In genomic region chr1:212465311-212465710, GRCh38 we compare ENCODE assay signal across 19 cellular contexts. TPM values are rescaled to one million over a fixed set of nuclear protein-coding genes. Genes with fewer than 3 reads are reported as not detected.
A peak's percentile ranks its signal among the peaks of the same experiment; 100 is the strongest.
DNase-seq lines count a peak whose midpoint lies in the region; ATAC-seq and TF ChIP-seq lines count a peak whose summit lies in the region.
"Had no signal": no experiment of that assay in that cellular context is flagged by ENCODE, and none has a peak within 500 bp of the region (broad histone marks: within the 10 kb centered on the region; RNA-seq: fewer than 3 reads in every experiment).

No MANE protein-coding gene starts in this region.

- H3K9me1 ChIP-seq in IMR-90 (ENCODE audit: insufficient read depth, low read length), result peaks cover 4% of the 10 kb centered on the region; the same call in 1 of the 2 replicates

- H2AFZ ChIP-seq in IMR-90 (replicated peaks; ENCODE audit: low read length, poor library complexity), result peak overlapping the region; percentile 8

- no peak for TF ChIP-seq POLR2A in IMR-90 (IDR thresholded peaks at IDR 0.05; ENCODE audit: low read depth, low read length)
- TF ChIP-seq POLR2A in spleen (IDR thresholded peaks at IDR 0.05), result no peak
- TF ChIP-seq POLR2A in lower leg skin (IDR thresholded peaks at IDR 0.05), result no peak
- no peak for TF ChIP-seq POLR2A in testis (IDR thresholded peaks at IDR 0.05)
- no peak for TF ChIP-seq POLR2A in gastroesophageal sphincter (IDR thresholded peaks at IDR 0.05)

- H3K9ac ChIP-seq in IMR-90 (ENCODE audit: low read depth, low read length) (no peak overlapping the region), mesendoderm (ENCODE audit: low read length) (no peak overlapping the region)

- DNase-seq in IMR-90 (no peak), chondrocyte (ENCODE audit: low spot score) (peak; percentile 76), mesendoderm (no peak), spleen (peak; percentile 33), lower leg skin (ENCODE audit: low spot score in 2 of 2) (no peak), testis (no peak)
- DNase-seq: C1 segment of cervical spinal cord; Calu3; CD8-positive, alpha-beta T cell; DMS153; GOT3; NCI-H1417 treated with DMSO at 0.1 percent for 48 hours; NCI-H1930; SHP77 treated with DMSO at 0.1 percent for 48 hours had no signal

- TF ChIP-seq RAD21 in IMR-90 (IDR thresholded peaks at IDR 0.05; ENCODE audit: low read length), result no peak

- H3K23ac ChIP-seq in IMR-90 (ENCODE audit: low read depth, low read length) (no peak overlapping the region), mesendoderm (ENCODE audit: low read length) (no peak overlapping the region)

- no peaks in the 10 kb centered on the region for H3K9me3 Mint-ChIP-seq in chondrocyte (ENCODE audit: low read depth)
- H3K9me3 Mint-ChIP-seq: CD8-positive, alpha-beta T cell had no signal

- no peaks in the 10 kb centered on the region for H3K27me3 Mint-ChIP-seq in chondrocyte (ENCODE audit: low read depth)

- H3K27ac Mint-ChIP-seq in chondrocyte (ENCODE audit: unreplicated experiment), result no peak overlapping the region
- H3K27ac Mint-ChIP-seq: CD8-positive, alpha-beta T cell; IgD-negative memory B cell had no signal

- POLR2A ChIA-PET in IMR-90 (lab: Charles Lee; ENCODE audit: unreplicated experiment), result no interaction called here

- no peak overlapping the region for H2AK9ac ChIP-seq in IMR-90 (replicated peaks; ENCODE audit: low read depth, low read length, poor library complexity)

- ATAC-seq in IMR-90 (ENCODE audit: low read depth), result no peak
- no peak for ATAC-seq in gastroesophageal sphincter
- ATAC-seq: CD8-positive, alpha-beta T cell; HCT116 had no signal

- H3K27ac ChIP-seq in IMR-90 (ENCODE audit: insufficient read depth, low read length), result no peak overlapping the region
- no peak overlapping the region for H3K27ac ChIP-seq in mesendoderm (ENCODE audit: low read depth, low read length)
- no peak overlapping the region for H3K27ac ChIP-seq in spleen
- no peak overlapping the region for H3K27ac ChIP-seq in testis
- H3K27ac ChIP-seq in gastroesophageal sphincter, result no peak overlapping the region
- H3K27ac ChIP-seq: RWPE1, SK-N-MC had no signal

- no peak overlapping the region for H3K18ac ChIP-seq in IMR-90 (ENCODE audit: low read depth, low read length)
- H3K18ac ChIP-seq in mesendoderm (ENCODE audit: low read length), result no peak overlapping the region

- H2BK120ac ChIP-seq in IMR-90 (ENCODE audit: low read depth, low read length), result no peak overlapping the region
- no peak overlapping the region for H2BK120ac ChIP-seq in mesendoderm (ENCODE audit: low read depth, low read length)

- H2AK5ac ChIP-seq in IMR-90 (ENCODE audit: low read depth, low read length) (peak overlapping the region; percentile 32; the same call in 1 of the 2 replicates), mesendoderm (ENCODE audit: low read length) (no peak overlapping the region)

- no peak overlapping the region for H4K91ac ChIP-seq in IMR-90 (ENCODE audit: insufficient read depth, low read depth, low read length)

- H4K20me1 ChIP-seq in IMR-90 (ENCODE audit: insufficient read depth, low read length), result no peaks in the 10 kb centered on the region

- intact Hi-C loops in IMR-90 (cut with micrococcal nuclease), result no loop called here
- intact Hi-C loops in spleen (cut with DNase I; ENCODE audit: low total_unique reads), result no loop called here
- intact Hi-C loops in lower leg skin (cut with DNase I; ENCODE audit: low total_unique reads), result no loop called here
- intact Hi-C loops in testis (cut with DNase I; ENCODE audit: low total_unique reads), result no loop called here

- H3K79me2 ChIP-seq in mesendoderm (ENCODE audit: control insufficient read depth, insufficient read depth, low read length), result no peaks in the 10 kb centered on the region

- no TSS peak for BruUV-seq in IMR-90 (replicated peaks; lab: Mats Ljungman, UMichigan)

- TF ChIP-seq EP300 in gastroesophageal sphincter (IDR thresholded peaks at IDR 0.05), result no peak

- dilution Hi-C loops in IMR-90 (cut with HindIII; ENCODE audit: low sequenced_read_pairs, unreplicated experiment), result no loop called here

- H3K56ac ChIP-seq in IMR-90 (ENCODE audit: extremely low read depth, insufficient read depth, low read length) (no peak overlapping the region), mesendoderm (ENCODE audit: low read length) (peak overlapping the region; percentile 38)

- no peak overlapping the region for H4K5ac ChIP-seq in IMR-90 (ENCODE audit: low read depth, low read length)
- H4K5ac ChIP-seq in mesendoderm (ENCODE audit: low read length), result no peak overlapping the region

- H3K14ac ChIP-seq in IMR-90 (replicated peaks; ENCODE audit: low read depth, low read length), result no peak overlapping the region

- H3K4me3 Mint-ChIP-seq in chondrocyte (ENCODE audit: unreplicated experiment), result no peak overlapping the region
- H3K4me3 Mint-ChIP-seq: CD8-positive, alpha-beta T cell; IgD-negative memory B cell had no signal

- H3K4ac ChIP-seq in IMR-90 (ENCODE audit: low read depth, low read length) (no peak overlapping the region), mesendoderm (ENCODE audit: low read depth, low read length) (no peak overlapping the region)

- no peaks in the 10 kb centered on the region for H3K36me3 Mint-ChIP-seq in chondrocyte (ENCODE audit: low read depth)
- H3K36me3 Mint-ChIP-seq: CD8-positive, alpha-beta T cell; IgD-negative memory B cell had no signal

- H2BK20ac ChIP-seq in IMR-90 (ENCODE audit: low read depth, low read length), result 0 out of 2 replicates have a peak overlapping the region, but pooled peaks have one; percentile 6

- WGBS in IMR-90 (ENCODE audit: extremely low coverage in 2 of 2, insufficient read length in 1 of 2), 2 experiments, result no CpG with 5 or more reads among the region's 7 CpGs
- WGBS in mesendoderm (ENCODE audit: extremely low coverage, insufficient coverage, low lambda C conversion rate), result no CpG with 5 or more reads among the region's 7 CpGs
- 81 to 96% (median 89%) methylated on average over 7 of the region's 7 CpGs for WGBS in spleen, 5 donors
- WGBS in lower leg skin, 2 donors, result 93 to 98% methylated on average over 7 of the region's 7 CpGs
- 97 to 100% methylated on average over 3 to 7 of the region's 7 CpGs for WGBS in testis, 2 donors
- no CpG with 5 or more reads among the region's 7 CpGs for WGBS in gastroesophageal sphincter (ENCODE audit: low coverage in 1 of 2), 2 donors

- no peak overlapping the region for H3K4me2 ChIP-seq in IMR-90 (ENCODE audit: low read depth, low read length)
- H3K4me2 ChIP-seq in mesendoderm (ENCODE audit: low read length), result no peak overlapping the region

- peaks cover 9% of the 10 kb centered on the region; the same call in 1 of the 2 replicates for H3K27me3 ChIP-seq in IMR-90 (ENCODE audit: control insufficient read depth, insufficient read depth, low read length)
- H3K27me3 ChIP-seq in mesendoderm (ENCODE audit: insufficient read depth, low read length, poor library complexity), result no peaks in the 10 kb centered on the region
- no peaks in the 10 kb centered on the region for H3K27me3 ChIP-seq in spleen (replicated peaks in 1 of 7)
- H3K27me3 ChIP-seq in testis, result no peaks in the 10 kb centered on the region
- no peaks in the 10 kb centered on the region for H3K27me3 ChIP-seq in gastroesophageal sphincter

- H3K4me3 ChIP-seq in IMR-90 (ENCODE audit: insufficient read depth, low read depth, low read length), result no peak overlapping the region
- no peak overlapping the region for H3K4me3 ChIP-seq in mesendoderm (ENCODE audit: low read length)
- no peak overlapping the region for H3K4me3 ChIP-seq in spleen
- H3K4me3 ChIP-seq in lower leg skin (ENCODE audit: low read depth, poor library complexity, severe bottlenecking), result no peak overlapping the region
- H3K4me3 ChIP-seq in testis, result no peak overlapping the region
- no peak overlapping the region for H3K4me3 ChIP-seq in gastroesophageal sphincter
- H3K4me3 ChIP-seq: SK-N-MC had no signal

- H4K8ac ChIP-seq in IMR-90 (ENCODE audit: low read depth in 2 of 2, low read length in 2 of 2) (no peak overlapping the region), mesendoderm (ENCODE audit: low read depth, low read length) (no peak overlapping the region)

- peaks cover 7% of the 10 kb centered on the region for H3K4me1 Mint-ChIP-seq in chondrocyte (ENCODE audit: low read depth)
- H3K4me1 Mint-ChIP-seq: IgD-negative memory B cell had no signal

- no peak overlapping the region for H2BK5ac ChIP-seq in IMR-90 (ENCODE audit: low read depth, low read length, poor library complexity, severe bottlenecking)
- no peak overlapping the region for H2BK5ac ChIP-seq in mesendoderm (ENCODE audit: low read length)

- CTCF ChIA-PET in IMR-90 (lab: Yijun Ruan, JAX), result interaction anchor here (0.6 to 1.0 kb wide), 2 partner anchors 9 to 172 kb away, joined by 4 to 8 read pairs; no protein-coding TSS in a partner anchor

- H3K79me1 ChIP-seq in IMR-90 (ENCODE audit: low read depth in 1 of 2, low read length in 2 of 2), result no peaks in the 10 kb centered on the region
- H3K79me1 ChIP-seq in mesendoderm (ENCODE audit: low read length), result no peaks in the 10 kb centered on the region

- no peaks in the 10 kb centered on the region for H3K9me3 ChIP-seq in IMR-90 (ENCODE audit: control insufficient read depth, insufficient read depth, low read length)
- H3K9me3 ChIP-seq in spleen, result no peaks in the 10 kb centered on the region
- H3K9me3 ChIP-seq in testis, result no peaks in the 10 kb centered on the region
- no peaks in the 10 kb centered on the region for H3K9me3 ChIP-seq in gastroesophageal sphincter

- no peak for TF ChIP-seq CTCF in IMR-90 (conservative IDR thresholded peaks at IDR 0.05; ENCODE audit: low read depth, low read length)
- no peak for TF ChIP-seq CTCF in chondrocyte (IDR thresholded peaks at IDR 0.05)
- TF ChIP-seq CTCF in spleen (IDR thresholded peaks at IDR 0.05 in 8 of 11, conservative IDR thresholded peaks at IDR 0.05 in 3 of 11), result no peak
- no peak for TF ChIP-seq CTCF in lower leg skin (IDR thresholded peaks at IDR 0.05)
- no peak for TF ChIP-seq CTCF in testis (IDR thresholded peaks at IDR 0.05)
- no peak for TF ChIP-seq CTCF in gastroesophageal sphincter (IDR thresholded peaks at IDR 0.05)

- 0 out of 2 replicates have a peak, but pooled peaks cover 1% of the 10 kb centered on the region for H3K4me1 ChIP-seq in IMR-90 (ENCODE audit: control insufficient read depth, insufficient read depth, low read length)
- H3K4me1 ChIP-seq in mesendoderm (ENCODE audit: control insufficient read depth, low read depth, low read length), result peaks cover 3% of the 10 kb centered on the region
- no peaks in the 10 kb centered on the region for H3K4me1 ChIP-seq in spleen
- H3K4me1 ChIP-seq in testis, result no peaks in the 10 kb centered on the region
- peaks cover 0 to 20% (median 7%) of the 10 kb centered on the region in 3 donors for H3K4me1 ChIP-seq in gastroesophageal sphincter

- H3K36me3 ChIP-seq in IMR-90 (ENCODE audit: control insufficient read depth, insufficient read depth, low read length) (no peaks in the 10 kb centered on the region), mesendoderm (ENCODE audit: control insufficient read depth, insufficient read depth, low read length) (no peaks in the 10 kb centered on the region), spleen (no peaks in the 10 kb centered on the region), testis (ENCODE audit: low read depth, missing control alignments) (no peaks in the 10 kb centered on the region), gastroesophageal sphincter (no peaks in the 10 kb centered on the region)

- no peak overlapping the region for H2BK15ac ChIP-seq in IMR-90 (ENCODE audit: low read depth, low read length)
- no peak overlapping the region for H2BK15ac ChIP-seq in mesendoderm (replicated peaks; ENCODE audit: low read depth)

- in situ Hi-C loops in IMR-90 (cut with MboI; ENCODE audit: low sequenced_read_pairs), result no loop called here

RNA-seq across cellular contexts. Expression of gene NENF, which starts 32.6 kb away (rescaled TPM):
- total RNA-seq in IMR-90 (2012; rRNA removed) (15.0 and 16.0 TPM in 2 replicates), chondrocyte (48.6 to 55.0 TPM (median 50.1 TPM) in 3 replicates), spleen (10 to 100 TPM; 23.2 to 43.9 (median 31.6) TPM), lower leg skin (100 to 1,000 TPM in 1 of 4 donors, 10 to 100 TPM in 3; 82.8 to 139 (median 84.6) TPM), testis (10 to 100 TPM; 33.9 to 54.6 TPM), gastroesophageal sphincter (100 to 1,000 TPM in 1 of 4 donors, 10 to 100 TPM in 3; 42.8 to 113 (median 75.7) TPM)
- polyA plus RNA-seq in IMR-90 (2012; rRNA removed) (40.4 and 50.6 TPM in 2 replicates), spleen (10 to 100 TPM; 49.9 to 59.4 (median 56.5) TPM), testis (ENCODE audit: insufficient read depth, low read depth, low replicate concordance) (41.6 TPM)
- 42.0 and 55.1 TPM in 2 replicates for polyA plus RNA-seq in IMR-90 (2012; cell fraction: cytosol; rRNA removed)
- 11.2 and 13.0 TPM in 2 replicates for polyA plus RNA-seq in IMR-90 (2012; cell fraction: nucleus; rRNA removed; ENCODE audit: low replicate concordance)
- polyA plus RNA-seq in mesendoderm (2013, experiment 1 of 2), result 17.0 TPM
- 18.7 TPM for polyA plus RNA-seq in mesendoderm (2013, experiment 2 of 2)

RNA-seq across cellular contexts. Expression of gene PACC1, which starts 50.6 kb away (rescaled TPM):
- total RNA-seq in IMR-90 (2012; rRNA removed) (8.6 and 10.6 TPM in 2 replicates), chondrocyte (7.6 to 11.2 TPM (median 9.7 TPM) in 3 replicates), spleen (10 to 100 TPM in 4 of 7 donors, 1 to 10 TPM in 3; 8.1 to 12.8 (median 10.7) TPM), lower leg skin (1 to 10 TPM; 2.5 to 8.6 (median 6.1) TPM), testis (10 to 100 TPM; 10.2 to 13.4 TPM), gastroesophageal sphincter (1 to 10 TPM; 2.8 to 6.0 (median 3.4) TPM)
- polyA plus RNA-seq in IMR-90 (2012; rRNA removed) (12.0 and 13.4 TPM in 2 replicates), spleen (1 to 10 TPM; 6.5 to 8.2 (median 6.8) TPM), testis (ENCODE audit: insufficient read depth, low read depth, low replicate concordance) (15.9 TPM)
- 5.5 and 7.8 TPM in 2 replicates for polyA plus RNA-seq in IMR-90 (2012; cell fraction: cytosol; rRNA removed)
- polyA plus RNA-seq in IMR-90 (2012; cell fraction: nucleus; rRNA removed; ENCODE audit: low replicate concordance), result 5.6 and 7.5 TPM in 2 replicates
- polyA plus RNA-seq in mesendoderm (2013, experiment 1 of 2), result 6.6 TPM
- 6.8 TPM for polyA plus RNA-seq in mesendoderm (2013, experiment 2 of 2)

Comparison
In these comparisons a context has a peak if more than half of its experiments do, and no peak if none do; other contexts are left out.
1. DNase-seq: peak in chondrocyte (single experiment) and spleen (single experiment); none in IMR-90 (single experiment), mesendoderm (single experiment), lower leg skin (0 of 2) and testis (single experiment).